ENCODE assay signal across 1 cellular context in genomic region chr2:229486673-229487072, GRCh38.
TF ChIP-seq lines count a peak whose summit lies in the region.

No MANE protein-coding gene starts in this region.

TF ChIP-seq in GM23338, 12 proteins besides CTCF, POLR2A, EP300 and RAD21:
- TF ChIP-seq ZNF462 (CRISPR knock-in tag; IDR thresholded peaks at IDR 0.05) (no peak), ETS1 (IDR thresholded peaks at IDR 0.05) (no peak), ZNF331 (CRISPR knock-in tag; IDR thresholded peaks at IDR 0.05; ENCODE audit: low read depth) (no peak), EZH2phosphoT487 (IDR thresholded peaks at IDR 0.05; ENCODE audit: unreplicated experiment) (no peak), POLR2AphosphoS5 (IDR thresholded peaks at IDR 0.05; ENCODE audit: low read depth) (no peak), NANOG (IDR thresholded peaks at IDR 0.05; ENCODE audit: borderline replicate concordance) (no peak), CREB1 (CRISPR knock-in tag; IDR thresholded peaks at IDR 0.05; ENCODE audit: low read depth) (no peak), EZH2 (IDR thresholded peaks at IDR 0.05; ENCODE audit: low read depth, unreplicated experiment) (no peak), STAT1 (IDR thresholded peaks at IDR 0.05; ENCODE audit: unreplicated experiment) (no peak), REST (IDR thresholded peaks at IDR 0.05; ENCODE audit: unreplicated experiment) (no peak), ZNF114 (CRISPR knock-in tag; IDR thresholded peaks at IDR 0.05) (no peak), JUNB (IDR thresholded peaks at IDR 0.05; ENCODE audit: unreplicated experiment) (no peak)
